Comparison of ENCODE assay signal across 14 cellular contexts in the genomic region with DNA sequence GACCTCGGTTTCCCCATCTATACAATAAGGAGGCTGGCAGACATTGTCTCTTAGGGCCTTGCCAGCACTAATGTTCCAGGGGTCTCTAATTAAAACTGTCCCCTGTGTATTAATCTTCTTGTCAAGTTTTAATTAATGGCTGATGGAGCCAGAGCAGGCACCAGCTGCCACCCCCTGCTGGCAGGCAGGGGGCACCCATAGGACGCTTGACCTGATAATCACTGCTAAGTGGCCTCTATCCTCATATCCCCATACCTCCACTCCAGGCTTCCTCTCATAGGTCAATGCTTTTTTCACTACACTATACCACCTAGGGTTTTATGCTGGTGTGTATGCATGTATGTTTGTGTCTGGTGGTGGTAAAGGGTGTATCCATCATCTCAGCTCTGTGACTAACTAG.
"Had no signal": no experiment of that assay in that cellular context is flagged by ENCODE, and none has a peak within 500 bp of the region (broad histone marks: within the 10 kb centered on the region; RNA-seq: fewer than 3 reads in every experiment).

No MANE protein-coding gene starts in this region.

- H3K9me3 Mint-ChIP-seq: activated CD8-positive, alpha-beta T cell treated with anti-CD3 and anti-CD28 coated beads for 36 hours; activated naive CD8-positive, alpha-beta T cell treated with anti-CD3 and anti-CD28 coated beads, Interleukin-2, amount 10 ng/mL, durations not matched to agents 7 days and 5 days; neural crest cell; stimulated activated naive CD8-positive, alpha-beta T cell treated with anti-CD3 and anti-CD28 coated beads, Interleukin-15, amount 100 ng/mL, for 72 hours had no signal

- H3K27me3 Mint-ChIP-seq: activated CD8-positive, alpha-beta T cell treated with anti-CD3 and anti-CD28 coated beads for 36 hours; activated naive CD8-positive, alpha-beta T cell treated with anti-CD3 and anti-CD28 coated beads, Interleukin-2, amount 10 ng/mL, durations not matched to agents 7 days and 5 days had no signal

- DNase-seq: activated CD4-positive, alpha-beta T cell treated with anti-CD3 and anti-CD28 coated beads for 4 hours; activated CD8-positive, alpha-beta memory T cell treated with anti-CD3 and anti-CD28 coated beads, Interleukin-2, amount 50 U/mL, for 48 hours; activated CD8-positive, alpha-beta T cell treated with anti-CD3 and anti-CD28 coated beads for 36 hours; activated naive CD8-positive, alpha-beta T cell treated with anti-CD3 and anti-CD28 coated beads, Interleukin-2, amount 10 ng/mL, durations not matched to agents 7 days and 5 days; colonic mucosa; kidney; stimulated activated CD4-positive, alpha-beta T cell treated with anti-CD3 and anti-CD28 coated beads, Interleukin-4, amount 100 ng/mL, for 4 hours; stimulated activated naive CD8-positive, alpha-beta T cell treated with anti-CD3 and anti-CD28 coated beads, Interleukin-15, amount 100 ng/mL, for 72 hours; testis had no signal

- H3K36me3 ChIP-seq: ascending aorta, colonic mucosa had no signal

- H3K27ac Mint-ChIP-seq: activated CD8-positive, alpha-beta T cell treated with anti-CD3 and anti-CD28 coated beads for 36 hours; activated naive CD8-positive, alpha-beta T cell treated with anti-CD3 and anti-CD28 coated beads, Interleukin-2, amount 10 ng/mL, durations not matched to agents 7 days and 5 days; stimulated activated naive CD8-positive, alpha-beta T cell treated with anti-CD3 and anti-CD28 coated beads, Interleukin-15, amount 100 ng/mL, for 72 hours had no signal

- H3K4me1 ChIP-seq: ascending aorta, colonic mucosa, testis had no signal

- ATAC-seq: activated CD8-positive, alpha-beta T cell treated with anti-CD3 and anti-CD28 coated beads for 36 hours; stimulated activated naive CD8-positive, alpha-beta T cell treated with anti-CD3 and anti-CD28 coated beads, Interleukin-15, amount 100 ng/mL, for 72 hours had no signal

- H3K4me3 ChIP-seq: ascending aorta, colonic mucosa, skin epidermis, testis had no signal

- H3K4me3 Mint-ChIP-seq: activated CD8-positive, alpha-beta T cell treated with anti-CD3 and anti-CD28 coated beads for 36 hours; activated naive CD8-positive, alpha-beta T cell treated with anti-CD3 and anti-CD28 coated beads, Interleukin-2, amount 10 ng/mL, durations not matched to agents 7 days and 5 days; neural crest cell; stimulated activated naive CD8-positive, alpha-beta T cell treated with anti-CD3 and anti-CD28 coated beads, Interleukin-15, amount 100 ng/mL, for 72 hours had no signal

- H3K9me3 ChIP-seq: ascending aorta, colonic mucosa, testis had no signal

- FAIRE-seq: endothelial cell of umbilical vein, frontal cortex, kidney had no signal

- H3K27me3 ChIP-seq: ascending aorta, colonic mucosa, testis had no signal

- H3K27ac ChIP-seq: ascending aorta, colonic mucosa, skin epidermis, testis had no signal

- H3K36me3 Mint-ChIP-seq: activated naive CD8-positive, alpha-beta T cell treated with anti-CD3 and anti-CD28 coated beads, Interleukin-2, amount 10 ng/mL, durations not matched to agents 7 days and 5 days had no signal
